8 cellular contexts compared by ENCODE assay signal in genomic region chr2:37323176-37323575, GRCh38. TPM values are rescaled to one million over a fixed set of nuclear protein-coding genes. Genes with fewer than 3 reads are reported as not detected.
DNase-seq lines count a peak whose midpoint lies in the region; ATAC-seq and TF ChIP-seq lines count a peak whose summit lies in the region.

No MANE protein-coding gene starts in this region.

- 18 to 31% methylated on average over 7 of the region's 7 CpGs for WGBS in ectodermal cell, 2 experiments

- H3K4me1 ChIP-seq in CD8-positive, alpha-beta T cell (ENCODE audit: insufficient read depth, low read length) = peaks cover 25% of the 10 kb centered on the region
- H3K4me1 ChIP-seq in NT2/D1 (ENCODE audit: insufficient read depth, insufficient read length) (no peaks in the 10 kb centered on the region), ectodermal cell (ENCODE audit: control insufficient read depth, insufficient read depth, low read length) (peaks cover 22% of the 10 kb centered on the region), osteoblast (ENCODE audit: insufficient read depth, low read length) (peaks cover 17% of the 10 kb centered on the region)

- peak overlapping the region; percentile 95 for H3K4me2 ChIP-seq in osteoblast (ENCODE audit: insufficient read depth, low read length)

- H3K27ac ChIP-seq in CD8-positive, alpha-beta T cell (ENCODE audit: low read depth, low read length) = peak overlapping the region; percentile 71
- no peak overlapping the region for H3K27ac ChIP-seq in ectodermal cell (ENCODE audit: insufficient read depth, low read depth, low read length, poor library complexity, severe bottlenecking)
- peak overlapping the region; percentile 85 for H3K27ac ChIP-seq in osteoblast (ENCODE audit: low read depth, low read length)

- intact Hi-C loops in CD8-positive, alpha-beta T cell (cut with DNase I, micrococcal nuclease) = loop anchor here (1.0 to 10.0 kb wide), 5 partner anchors 36 to 1052 kb away; partner anchors contain the start of genes ATL2 (in 1 of the 2) and CEBPZOS (in 1 of the 2)

- peak overlapping the region; percentile 97 for H3K27ac Mint-ChIP-seq in CD8-positive, alpha-beta T cell

- peak overlapping the region; percentile 98 for H3K4me3 Mint-ChIP-seq in CD8-positive, alpha-beta T cell

- no peak for ATAC-seq in CD8-positive, alpha-beta T cell
- ATAC-seq in GM18873 (IDR thresholded peaks at IDR 0.05; ENCODE audit: low FRiP score, unreplicated experiment) = no peak
- ATAC-seq in HG03378 (IDR thresholded peaks at IDR 0.05; ENCODE audit: unreplicated experiment) = no peak

- peaks cover 3% of the 10 kb centered on the region for H3K27me3 Mint-ChIP-seq in CD8-positive, alpha-beta T cell (ENCODE audit: low read depth)

- no peaks in the 10 kb centered on the region for H3K27me3 ChIP-seq in CD8-positive, alpha-beta T cell (ENCODE audit: insufficient read depth, low read length)
- H3K27me3 ChIP-seq in NT2/D1 (ENCODE audit: insufficient read depth, insufficient read length) (peaks cover 24% of the 10 kb centered on the region), ectodermal cell (ENCODE audit: control insufficient read depth, insufficient read depth, low read length, poor library complexity, severe bottlenecking) (peaks cover 27% of the 10 kb centered on the region), osteoblast (ENCODE audit: insufficient read depth, low read length) (no peaks in the 10 kb centered on the region)

- H3K79me2 ChIP-seq in osteoblast (ENCODE audit: insufficient read depth, low read length) = peaks cover 61% of the 10 kb centered on the region

- no peak for TF ChIP-seq CTCF in CD8-positive, alpha-beta T cell (IDR thresholded peaks at IDR 0.05)
- no peak for TF ChIP-seq CTCF in osteoblast (IDR thresholded peaks at IDR 0.05; ENCODE audit: extremely low read depth, low read depth, low read length)

- peaks cover 9% of the 10 kb centered on the region for H3K36me3 Mint-ChIP-seq in CD8-positive, alpha-beta T cell

- H3K9me3 ChIP-seq in CD8-positive, alpha-beta T cell (ENCODE audit: low read length) = no peaks in the 10 kb centered on the region
- H3K9me3 ChIP-seq in NT2/D1 (ENCODE audit: insufficient read depth, low read length) = no peaks in the 10 kb centered on the region
- no peaks in the 10 kb centered on the region for H3K9me3 ChIP-seq in ectodermal cell (ENCODE audit: control insufficient read depth, low read length)
- H3K9me3 ChIP-seq in osteoblast (ENCODE audit: low read depth, low read length) = no peaks in the 10 kb centered on the region

- H3K4me3 ChIP-seq in CD8-positive, alpha-beta T cell (ENCODE audit: low read depth, low read length) = peak overlapping the region; percentile 60
- H3K4me3 ChIP-seq in NT2/D1 (ENCODE audit: insufficient read length, low read depth) (peak overlapping the region; percentile 68), ectodermal cell (ENCODE audit: insufficient read depth, low read depth, low read length) (peak overlapping the region; percentile 54), osteoblast (ENCODE audit: insufficient read depth, low read length) (peak overlapping the region; percentile 94)

- CTCF ChIA-PET in CD8-positive, alpha-beta T cell (lab: Charles Lee) = no interaction called here

- DNase-seq in CD8-positive, alpha-beta T cell = no peak
- DNase-seq in NT2/D1 (ENCODE audit: low read depth, low spot score) (no peak), osteoblast (ENCODE audit: insufficient read length, low spot score, missing footprints) (no peak), NCI-H1694 (lab: John Stamatoyannopoulos, UW) (no peak), NCI-H524 treated with DMSO at 0.1 percent for 48 hours (lab: John Stamatoyannopoulos, UW) (no peak)

- H2AFZ ChIP-seq in osteoblast (ENCODE audit: low read length) = peak overlapping the region; percentile 89

- H3K9ac ChIP-seq in NT2/D1 (ENCODE audit: insufficient read length, low read depth) = peak overlapping the region; percentile 57

- POLR2A ChIA-PET in CD8-positive, alpha-beta T cell (lab: Charles Lee) = interaction anchor here (1.5 to 1.9 kb wide), 3 partner anchors 33 to 91 kb away, joined by 3 to 6 read pairs (median 4); partner anchors contain the start of gene NDUFAF7

- no peaks in the 10 kb centered on the region for H3K36me3 ChIP-seq in CD8-positive, alpha-beta T cell (ENCODE audit: insufficient read depth, low read length)
- H3K36me3 ChIP-seq in NT2/D1 (ENCODE audit: insufficient read depth, insufficient read length, low read length) (peaks cover 17% of the 10 kb centered on the region), ectodermal cell (ENCODE audit: control insufficient read depth, insufficient read depth, low read length) (no peaks in the 10 kb centered on the region), osteoblast (ENCODE audit: insufficient read depth, low read length) (no peaks in the 10 kb centered on the region)

- peaks cover 53% of the 10 kb centered on the region for H3K4me1 Mint-ChIP-seq in CD8-positive, alpha-beta T cell (ENCODE audit: low read depth)

- no peaks in the 10 kb centered on the region for H3K9me3 Mint-ChIP-seq in CD8-positive, alpha-beta T cell

- H4K20me1 ChIP-seq in osteoblast (ENCODE audit: insufficient read depth, low read length) = peaks cover 23% of the 10 kb centered on the region

RNA-seq across cellular contexts. Expression of gene PRKD3, which starts 1.5 kb away (rescaled TPM):
- total RNA-seq in CD8-positive, alpha-beta T cell = 10 to 100 TPM; 37.2 to 43.8 TPM
- 39.4 TPM for polyA plus RNA-seq in ectodermal cell (2013, experiment 1 of 4)
- polyA plus RNA-seq in ectodermal cell (2013, experiment 2 of 4) = 43.0 TPM
- polyA plus RNA-seq in ectodermal cell (2013, experiment 3 of 4) = 32.5 TPM
- polyA plus RNA-seq in ectodermal cell (2013, experiment 4 of 4) = 39.9 TPM
- total RNA-seq in osteoblast = 62.5 and 68.0 TPM in 2 replicates

RNA-seq across cellular contexts. Expression of gene QPCT, which starts 21.3 kb away (rescaled TPM):
- total RNA-seq in CD8-positive, alpha-beta T cell = under 1 TPM; 0.57 to 1.00 TPM
- polyA plus RNA-seq in ectodermal cell (2013, experiment 1 of 4) = 0.52 TPM
- 0.75 TPM for polyA plus RNA-seq in ectodermal cell (2013, experiment 2 of 4)
- 0.53 TPM for polyA plus RNA-seq in ectodermal cell (2013, experiment 3 of 4)
- polyA plus RNA-seq in ectodermal cell (2013, experiment 4 of 4) = 1.0 TPM
- total RNA-seq in osteoblast = 25.0 and 25.7 TPM in 2 replicates

Comparison
In these comparisons a context has a peak if more than half of its experiments do, and no peak if none do; other contexts are left out.
1. RNA of gene QPCT, which starts 21.3 kb away (total RNA-seq): 25.0 to 25.7 TPM in osteoblast; 0.57 to 1.00 TPM in CD8-positive, alpha-beta T cell; every median in the first group is over 10 times any median in the second.
2. Peak in every context shown above with its lines, with median percentiles within 50 percentile points of each other: H3K4me3 ChIP-seq.